Comparison of ENCODE assay signal across 12 cellular contexts in the genomic region with DNA sequence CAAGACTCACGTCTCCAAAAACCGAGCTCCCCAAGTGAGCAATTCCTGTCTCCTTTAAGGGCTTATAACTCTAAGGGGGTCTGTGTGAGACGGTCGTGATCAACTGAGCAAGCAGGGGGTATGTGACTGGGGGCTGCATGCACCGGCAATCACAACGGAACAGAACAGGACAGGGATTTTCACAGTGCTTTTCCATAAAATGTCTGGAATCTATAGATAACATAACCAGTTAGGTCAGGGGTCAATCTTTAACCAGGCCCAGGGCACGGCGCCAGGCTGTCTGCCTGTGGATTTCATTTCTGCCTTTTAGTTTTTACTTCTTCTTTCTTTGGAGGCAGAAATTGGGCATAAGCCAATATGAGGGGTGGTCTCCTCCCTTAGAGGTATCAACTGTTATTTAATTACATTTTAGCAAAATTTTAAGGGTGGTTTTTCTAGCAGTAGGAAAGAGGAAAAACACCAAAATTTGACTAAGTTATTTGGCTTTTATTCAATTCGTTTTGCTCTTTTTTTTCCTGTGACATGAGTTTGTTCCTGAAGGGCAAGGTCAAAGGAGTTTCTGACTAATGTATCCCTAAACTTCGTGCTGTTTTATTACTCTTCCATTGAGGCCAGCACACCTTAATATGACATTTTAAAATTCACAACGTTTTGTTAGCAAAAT.
"Had no signal": no experiment of that assay in that cellular context is flagged by ENCODE, and none has a peak within 500 bp of the region (broad histone marks: within the 10 kb centered on the region; RNA-seq: fewer than 3 reads in every experiment).

No MANE protein-coding gene starts in this region.

- H3K4me1 Mint-ChIP-seq: activated B cell treated with CpG ODN at 0.5 μM for 24 hours; activated T-helper 17 cell treated with anti-CD3 and anti-CD28 coated beads, Interleukin-2, amount 50 U/mL, for 72 hours; T-helper 17 cell had no signal

- H3K27ac Mint-ChIP-seq: activated B cell treated with CpG ODN at 0.5 μM for 24 hours; activated naive CD4-positive, alpha-beta T cell treated with anti-CD3 and anti-CD28 coated beads for 36 hours; activated T-helper 17 cell treated with anti-CD3 and anti-CD28 coated beads, Interleukin-2, amount 50 U/mL, for 72 hours; effector memory CD8-positive, alpha-beta T cell; T-helper 17 cell had no signal

- FAIRE-seq: TTC549 had no signal

- DNase-seq: activated B cell treated with CpG ODN at 0.5 μM for 24 hours; activated CD4-positive, alpha-beta T cell treated with anti-CD3 and anti-CD28 coated beads, Interleukin-2, amount 50 U/mL, for 1 hour; activated naive CD4-positive, alpha-beta T cell treated with anti-CD3 and anti-CD28 coated beads for 36 hours; activated T-cell treated with anti-CD3 and anti-CD28 coated beads for 4 hours; central memory CD4-positive, alpha-beta T cell; effector memory CD8-positive, alpha-beta T cell; gastrocnemius medialis; T-helper 17 cell; thyroid gland; uterus had no signal

- H3K4me3 Mint-ChIP-seq: activated B cell treated with CpG ODN at 0.5 μM for 24 hours; activated naive CD4-positive, alpha-beta T cell treated with anti-CD3 and anti-CD28 coated beads for 36 hours; activated T-helper 17 cell treated with anti-CD3 and anti-CD28 coated beads, Interleukin-2, amount 50 U/mL, for 72 hours; effector memory CD8-positive, alpha-beta T cell; T-helper 17 cell had no signal

- H3K9me3 Mint-ChIP-seq: activated B cell treated with CpG ODN at 0.5 μM for 24 hours; activated naive CD4-positive, alpha-beta T cell treated with anti-CD3 and anti-CD28 coated beads for 36 hours; activated T-helper 17 cell treated with anti-CD3 and anti-CD28 coated beads, Interleukin-2, amount 50 U/mL, for 72 hours; effector memory CD8-positive, alpha-beta T cell had no signal

- ATAC-seq: activated T-helper 17 cell treated with anti-CD3 and anti-CD28 coated beads, Interleukin-2, amount 50 U/mL, for 72 hours; effector memory CD8-positive, alpha-beta T cell; gastrocnemius medialis; T-helper 17 cell had no signal
